ENCODE assay signal across 8 cellular contexts in the genomic region with DNA sequence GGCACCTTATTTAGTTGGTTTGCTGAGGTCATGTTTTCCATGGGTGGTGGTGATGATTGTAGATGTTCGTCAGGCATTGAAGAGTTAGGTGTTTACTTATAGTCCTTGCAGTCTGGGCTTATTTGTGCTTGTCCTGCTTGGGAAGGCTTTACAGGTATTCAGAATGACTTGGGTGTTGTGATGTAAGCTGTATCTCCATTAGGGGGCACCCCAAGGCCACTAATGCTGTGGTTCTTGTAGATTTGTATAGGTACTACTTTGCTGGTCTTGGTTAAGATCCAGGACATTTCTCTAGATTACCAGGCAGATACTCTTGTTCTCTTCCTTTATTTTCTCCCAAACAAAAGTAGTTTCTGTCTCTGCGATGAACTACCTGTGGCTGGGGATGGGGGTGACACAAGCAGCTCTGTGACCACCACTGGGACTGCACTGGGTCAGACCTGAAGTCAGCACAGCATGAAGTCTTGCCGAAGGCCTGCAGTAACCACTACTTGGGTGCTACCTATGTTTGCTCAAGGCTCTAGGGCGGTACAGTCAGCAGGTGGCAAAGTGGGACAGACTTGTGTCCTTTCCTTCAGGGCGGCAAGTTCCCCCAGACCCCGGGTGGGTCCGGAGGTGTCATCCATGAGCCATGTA. TPM values are rescaled to one million over a fixed set of nuclear protein-coding genes. Genes with fewer than 3 reads are reported as not detected.
DNase-seq lines count a peak whose midpoint lies in the region; ATAC-seq and TF ChIP-seq lines count a peak whose summit lies in the region.

No MANE protein-coding gene starts in this region.

- H4K20me1 ChIP-seq in SK-N-SH (ENCODE audit: insufficient read depth) = no peaks in the 10 kb centered on the region

- H3K9me2 ChIP-seq in SK-N-SH = no peaks in the 10 kb centered on the region

- no peaks in the 10 kb centered on the region for H3K4me1 ChIP-seq in BE2C
- no peaks in the 10 kb centered on the region for H3K4me1 ChIP-seq in SK-N-SH (ENCODE audit: control insufficient read depth in 1 of 2, insufficient read depth in 2 of 2, low read depth in 1 of 2, low read length in 1 of 2)
- no peaks in the 10 kb centered on the region for H3K4me1 ChIP-seq in ovary (ENCODE audit: insufficient read depth)

- H3K27ac ChIP-seq in SK-N-SH (ENCODE audit: low read depth in 2 of 2, low read length in 1 of 2) (no peak overlapping the region), ovary (no peak overlapping the region)

- no peaks in the 10 kb centered on the region for H3K79me2 ChIP-seq in SK-N-SH (ENCODE audit: insufficient read depth)

- H3K27me3 ChIP-seq in BE2C = peaks cover 3% of the 10 kb centered on the region; the same call in 1 of the 2 replicates
- H3K27me3 ChIP-seq in SK-N-SH (ENCODE audit: insufficient read depth) = no peaks in the 10 kb centered on the region
- H3K27me3 ChIP-seq in kidney epithelial cell (ENCODE audit: control insufficient read depth, insufficient read depth, low read length) = no peaks in the 10 kb centered on the region
- H3K27me3 ChIP-seq in ovary = no peaks in the 10 kb centered on the region

- TF ChIP-seq EP300 in SK-N-SH (IDR thresholded peaks at IDR 0.05; ENCODE audit: borderline replicate concordance in 1 of 2, low read depth in 1 of 2, low read length in 1 of 2) = no peak
- TF ChIP-seq EP300 in ovary (IDR thresholded peaks at IDR 0.05) = no peak

- WGBS in SK-N-SH (ENCODE audit: low lambda C conversion rate) = 6% methylated on average over 2 of the region's 7 CpGs
- 77 to 86% (median 83%) methylated on average over 7 of the region's 7 CpGs for WGBS in ovary, 3 donors

- intact Hi-C loops in ovary (cut with DNase I) = no loop called here

- H3F3A ChIP-seq in SK-N-SH (replicated peaks; ENCODE audit: insufficient read depth) = no peaks in the 10 kb centered on the region

- ATAC-seq in GM18867 (IDR thresholded peaks at IDR 0.05; ENCODE audit: unreplicated experiment) (peak; percentile 80), HG03175 (IDR thresholded peaks at IDR 0.05; ENCODE audit: unreplicated experiment) (peak; percentile 56), HG02970 (IDR thresholded peaks at IDR 0.05; ENCODE audit: low FRiP score, unreplicated experiment) (no peak)

- TF ChIP-seq POLR2A in ovary (IDR thresholded peaks at IDR 0.05) = no peak

- H3K4me3 ChIP-seq in BE2C (ENCODE audit: low read depth, low read length) = no peak overlapping the region
- no peak overlapping the region for H3K4me3 ChIP-seq in SK-N-SH (ENCODE audit: low read depth in 2 of 2, low read length in 1 of 2)
- H3K4me3 ChIP-seq in kidney epithelial cell (ENCODE audit: low read depth, low read length) = no peak overlapping the region
- no peak overlapping the region for H3K4me3 ChIP-seq in ovary

- POLR2A ChIA-PET in SK-N-SH (lab: Yijun Ruan, JAX) = no interaction called here

- H3K4me2 ChIP-seq in SK-N-SH = no peak overlapping the region

- DNase-seq in BE2C (peak; percentile 39), SK-N-SH (no peak), kidney epithelial cell (ENCODE audit: low read depth) (no peak), ovary (no peak), NCI-H345 treated with DMSO at 0.1 percent for 48 hours (lab: John Stamatoyannopoulos, UW; ENCODE audit: unreplicated experiment) (no peak)

- H3K9ac ChIP-seq in SK-N-SH = no peak overlapping the region

- TF ChIP-seq RAD21 in SK-N-SH (IDR thresholded peaks at IDR 0.05; ENCODE audit: low read length) = peak; percentile 22; the same call in 1 of the 2 replicates

- no peak overlapping the region for H2AFZ ChIP-seq in SK-N-SH (ENCODE audit: low read depth)

- H3K36me3 ChIP-seq in BE2C (no peaks in the 10 kb centered on the region), SK-N-SH (replicated peaks in 1 of 2; ENCODE audit: control insufficient read depth in 1 of 2, insufficient read depth in 2 of 2, low read length in 1 of 2) (no peaks in the 10 kb centered on the region), kidney epithelial cell (ENCODE audit: control insufficient read depth, insufficient read depth, low read length) (no peaks in the 10 kb centered on the region), ovary (no peaks in the 10 kb centered on the region)

- peak; percentile 60 for TF ChIP-seq CTCF in BE2C (IDR thresholded peaks at IDR 0.05; ENCODE audit: low read depth, low read length)
- TF ChIP-seq CTCF in SK-N-SH (IDR thresholded peaks at IDR 0.05) = peak; percentile 32
- TF ChIP-seq CTCF in kidney epithelial cell (IDR thresholded peaks at IDR 0.05; ENCODE audit: insufficient read depth, low read length, poor library complexity, severe bottlenecking) = peak; percentile 34
- no peak for TF ChIP-seq CTCF in ovary (IDR thresholded peaks at IDR 0.05)

- H3K9me3 ChIP-seq in BE2C (no peaks in the 10 kb centered on the region; the same call in 1 of the 2 replicates), SK-N-SH (no peaks in the 10 kb centered on the region), ovary (no peaks in the 10 kb centered on the region)

- CTCF ChIA-PET in SK-N-SH (lab: Yijun Ruan, JAX) = no interaction called here

TF ChIP-seq in SK-N-SH, 30 proteins besides CTCF, POLR2A, EP300 and RAD21:
- TF ChIP-seq, protein P1, sequence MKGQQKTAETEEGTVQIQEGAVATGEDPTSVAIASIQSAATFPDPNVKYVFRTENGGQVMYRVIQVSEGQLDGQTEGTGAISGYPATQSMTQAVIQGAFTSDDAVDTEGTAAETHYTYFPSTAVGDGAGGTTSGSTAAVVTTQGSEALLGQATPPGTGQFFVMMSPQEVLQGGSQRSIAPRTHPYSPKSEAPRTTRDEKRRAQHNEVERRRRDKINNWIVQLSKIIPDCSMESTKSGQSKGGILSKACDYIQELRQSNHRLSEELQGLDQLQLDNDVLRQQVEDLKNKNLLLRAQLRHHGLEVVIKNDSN (IDR thresholded peaks at IDR 0.05; ENCODE audit: borderline replicate concordance, low read depth) = no peak
- TF ChIP-seq TCF12 (IDR thresholded peaks at IDR 0.05) (no peak), FOXJ3 (CRISPR knock-in tag; IDR thresholded peaks at IDR 0.05) (no peak), JUND (IDR thresholded peaks at IDR 0.05) (no peak)
TF ChIP-seq in SK-N-SH: peak in this region for 0.

RNA-seq across cellular contexts. Expression of a gene that starts 35.8 kb away (rescaled TPM):
- polyA plus RNA-seq in BE2C (2012; ENCODE audit: insufficient read depth, insufficient read length, low read depth) = 13.0 TPM
- 4.2 and 6.3 TPM in 2 replicates for polyA plus RNA-seq in SK-N-SH (2012; rRNA removed)
- 5.7 and 5.8 TPM in 2 replicates for polyA plus RNA-seq in SK-N-SH (2012; cell fraction: cytosol; rRNA removed)
- 2.4 and 5.1 TPM in 2 replicates for polyA plus RNA-seq in SK-N-SH (2012; cell fraction: nucleus; rRNA removed)
- total RNA-seq in kidney epithelial cell = 13.7 and 17.7 TPM in 2 replicates
- 10 to 100 TPM in 3 of 7 donors, 1 to 10 TPM in 4; 7.8 to 22.2 (median 9.0) TPM for total RNA-seq in ovary
- 10 to 100 TPM in 1 of 2 donors, 1 to 10 TPM in 1; 5.4 to 10.9 TPM for polyA plus RNA-seq in ovary

Comparison
In these comparisons a context has a peak if more than half of its experiments do, and no peak if none do; other contexts are left out.
1. CTCF ChIP-seq: peak in BE2C (single experiment), SK-N-SH (single experiment) and kidney epithelial cell (single experiment); none in ovary (0 of 3).